35 cellular contexts compared by ENCODE assay signal in genomic region chr12:85237320-85237719, GRCh38. TPM values are rescaled to one million over a fixed set of nuclear protein-coding genes. Genes with fewer than 3 reads are reported as not detected.
"Had no signal": no experiment of that assay in that cellular context is flagged by ENCODE, and none has a peak within 500 bp of the region (broad histone marks: within the 10 kb centered on the region; RNA-seq: fewer than 3 reads in every experiment).

No MANE protein-coding gene starts in this region.

- H2AFZ ChIP-seq: neural progenitor cell, parathyroid adenoma had no signal

- H3K4me3 ChIP-seq: cardiac muscle cell, coronary artery, dorsolateral prefrontal cortex, heart right ventricle, lower lobe of right lung, neural progenitor cell, right atrium auricular region, smooth muscle cell, tibial artery, upper lobe of right lung had no signal

- H3K9ac ChIP-seq: neural progenitor cell, parathyroid adenoma had no signal

- H3K4me2 ChIP-seq: neural progenitor cell, smooth muscle cell had no signal

- H3K9me3 ChIP-seq: lower lobe of right lung, right atrium auricular region, tibial artery, upper lobe of right lung had no signal

- H3K27me3 ChIP-seq: cardiac muscle cell, dorsolateral prefrontal cortex, heart right ventricle, neural progenitor cell, right atrium auricular region, tibial artery, upper lobe of right lung had no signal

- H3K27ac ChIP-seq: cardiac muscle cell, coronary artery, dorsolateral prefrontal cortex, heart right ventricle, lower lobe of right lung, neural progenitor cell, parathyroid adenoma, right atrium auricular region, tibial artery, upper lobe of right lung had no signal

- DNase-seq: activated B cell treated with CpG ODN at 0.5 μM for 24 hours; activated CD4-positive, alpha-beta T cell treated with anti-CD3 and anti-CD28 coated beads, Interleukin-2, amount 50 U/mL, for 1 hour; activated CD8-positive, alpha-beta T cell treated with anti-CD3 and anti-CD28 coated beads for 36 hours; activated naive CD8-positive, alpha-beta T cell treated with anti-CD3 and anti-CD28 coated beads, Interleukin-2, amount 50 U/mL, for 24 hours; activated T-cell treated with anti-CD3 and anti-CD28 coated beads, Interleukin-2, amount 50 U/mL, for 4 hours; anterior cingulate cortex; cerebellar nuclear complex; dorsolateral prefrontal cortex; effector memory CD4-positive, alpha-beta T cell; erythroblast; heart right ventricle; kidney glomerular epithelial cell; lower lobe of right lung; mesendoderm; natural killer cell; occipital lobe; stimulated activated CD4-positive, alpha-beta T cell treated with anti-CD3 and anti-CD28 coated beads, Interleukin-1b, Interleukin-23, amount 100 ng/mL, for 48 hours; stimulated activated CD4-positive, alpha-beta T cell treated with anti-CD3 and anti-CD28 coated beads, Interleukin-4, amount 100 ng/mL, for 4 hours; stimulated activated CD8-positive, alpha-beta memory T cell treated with anti-CD3 and anti-CD28 coated beads, Interleukin-4, amount 100 ng/mL, for 48 hours; stimulated activated naive CD8-positive, alpha-beta T cell treated with anti-CD3 and anti-CD28 coated beads, Interleukin-15, amount 100 ng/mL, for 72 hours; substantia nigra; T-helper 17 cell; T1000; tibial artery; upper lobe of right lung had no signal

- H3K79me2 ChIP-seq: parathyroid adenoma had no signal

- H3K36me3 ChIP-seq: cardiac muscle cell, heart right ventricle, lower lobe of right lung, neural progenitor cell, right atrium auricular region, tibial artery, upper lobe of right lung had no signal

- H3K4me1 ChIP-seq: heart right ventricle, lower lobe of right lung, neural progenitor cell, parathyroid adenoma, right atrium auricular region, tibial artery, upper lobe of right lung had no signal

RNA-seq across cellular contexts. Expression of gene ALX1, which starts 42.7 kb away (rescaled TPM):
- total RNA-seq: activated B cell treated with CpG ODN at 0.5 μM for 24 hours; activated CD8-positive, alpha-beta T cell treated with anti-CD3 and anti-CD28 coated beads for 36 hours; activated T-cell treated with anti-CD3 and anti-CD28 coated beads, Interleukin-2, amount 50 U/mL, for 4 hours; activated T-helper 17 cell treated with anti-CD3 and anti-CD28 coated beads, Interleukin-2, amount 50 U/mL, for 72 hours; heart right ventricle; left lobe of liver; lower lobe of right lung; mononuclear cell; natural killer cell; pulmonary artery endothelial cell; right atrium auricular region; T-helper 17 cell; upper lobe of right lung had no signal
